9 cellular contexts compared by ENCODE assay signal in genomic region chr16:11978080-11978479, GRCh38. TPM values are rescaled to one million over a fixed set of nuclear protein-coding genes. Genes with fewer than 3 reads are reported as not detected.
DNase-seq lines count a peak whose midpoint lies in the region; ATAC-seq and TF ChIP-seq lines count a peak whose summit lies in the region.
"Had no signal": no experiment of that assay in that cellular context is flagged by ENCODE, and none has a peak within 500 bp of the region (broad histone marks: within the 10 kb centered on the region; RNA-seq: fewer than 3 reads in every experiment).

No MANE protein-coding gene starts in this region.

- H3K4me1 ChIP-seq in DND-41 (ENCODE audit: insufficient read depth, low read length) (peaks cover 27% of the 10 kb centered on the region), OCI-LY3 (ENCODE audit: low read length) (peaks cover 43% of the 10 kb centered on the region), endodermal cell (ENCODE audit: control insufficient read depth, insufficient read depth, low read length) (no peaks in the 10 kb centered on the region)

- no peaks in the 10 kb centered on the region for H3K9me3 Mint-ChIP-seq in endodermal cell

- no peak overlapping the region for H3K27ac Mint-ChIP-seq in endodermal cell

- H3K36me3 ChIP-seq in DND-41 (ENCODE audit: insufficient read depth, low read length) (no peaks in the 10 kb centered on the region; the same call in 1 of the 2 replicates), OCI-LY3 (replicated peaks; ENCODE audit: low read depth, low read length) (no peaks in the 10 kb centered on the region), endodermal cell (ENCODE audit: control insufficient read depth, insufficient read depth, low read length) (no peaks in the 10 kb centered on the region)

- H3K27ac ChIP-seq in DND-41 (ENCODE audit: low read length) (no peak overlapping the region), OCI-LY3 (ENCODE audit: low read length) (no peak overlapping the region), endodermal cell (ENCODE audit: low read depth, low read length) (no peak overlapping the region)

- H3K27me3 Mint-ChIP-seq in endodermal cell (ENCODE audit: insufficient read depth): no peaks in the 10 kb centered on the region

- H4K20me1 ChIP-seq in DND-41 (ENCODE audit: insufficient read depth, low read length) (no peaks in the 10 kb centered on the region), OCI-LY3 (ENCODE audit: insufficient read depth, low read length) (no peaks in the 10 kb centered on the region)

- H2AFZ ChIP-seq in DND-41 (ENCODE audit: low read depth, low read length) (no peak overlapping the region), OCI-LY3 (ENCODE audit: low read depth, low read length) (no peak overlapping the region)

- intact Hi-C loops in Right ventricle myocardium inferior (cut with DNase I): no loop called here

- no peaks in the 10 kb centered on the region for H3K27me3 ChIP-seq in DND-41 (ENCODE audit: insufficient read depth, low read length, poor library complexity)
- H3K27me3 ChIP-seq in OCI-LY3 (ENCODE audit: low read depth, low read length): no peaks in the 10 kb centered on the region
- H3K27me3 ChIP-seq in endodermal cell (ENCODE audit: control insufficient read depth, insufficient read depth, low read length, poor library complexity, severe bottlenecking): no peaks in the 10 kb centered on the region

- ATAC-seq in DND-41 (ENCODE audit: insufficient read depth, low read depth): no peak
- no peak for ATAC-seq in GM18505 (IDR thresholded peaks at IDR 0.05; ENCODE audit: unreplicated experiment)
- ATAC-seq in Right ventricle myocardium inferior: no peak

- H3K9me3 ChIP-seq in DND-41 (ENCODE audit: insufficient read depth, low read length, severe bottlenecking) (no peaks in the 10 kb centered on the region), OCI-LY3 (ENCODE audit: insufficient read depth, low read length) (no peaks in the 10 kb centered on the region), endodermal cell (ENCODE audit: control insufficient read depth, low read length) (no peaks in the 10 kb centered on the region)

- H3K4me3 ChIP-seq in DND-41 (ENCODE audit: low read depth in 1 of 2, low read length in 2 of 2): peak overlapping the region in 1 of 2 experiments; percentile 100; a peak in 2 of 4 replicates
- H3K4me3 ChIP-seq in OCI-LY3 (ENCODE audit: low read length): peak overlapping the region; percentile 98
- no peak overlapping the region for H3K4me3 ChIP-seq in endodermal cell (ENCODE audit: low read length)
- H3K4me3 ChIP-seq in skeletal muscle cell (ENCODE audit: low read depth, low read length): peak overlapping the region; percentile 94

- WGBS in endodermal cell (ENCODE audit: insufficient coverage in 1 of 2, insufficient read length in 1 of 2), 2 experiments: 60 to 94% methylated on average over 1 to 2 of the region's 2 CpGs

- H3K4me1 Mint-ChIP-seq in endodermal cell: peaks cover 8% of the 10 kb centered on the region

- peaks cover 32% of the 10 kb centered on the region for H3K79me2 ChIP-seq in DND-41 (ENCODE audit: insufficient read depth, low read length)
- peaks cover 49% of the 10 kb centered on the region for H3K79me2 ChIP-seq in OCI-LY3 (ENCODE audit: low read length)

- peak overlapping the region; percentile 91 for H3K4me3 Mint-ChIP-seq in endodermal cell

- peaks cover 6% of the 10 kb centered on the region for H3K36me3 Mint-ChIP-seq in endodermal cell (ENCODE audit: low read depth)

- no peak for DNase-seq in DND-41
- DNase-seq in endodermal cell: no peak
- DNase-seq in skeletal muscle cell (ENCODE audit: low read depth): no peak
- DNase-seq in DMS 273 treated with DMSO at 0.1 percent for 48 hours (lab: John Stamatoyannopoulos, UW): no peak
- no peak for DNase-seq in Right ventricle myocardium inferior (ENCODE audit: missing footprints)
- no peak for DNase-seq in NCI-H128 (lab: John Stamatoyannopoulos, UW; ENCODE audit: unreplicated experiment)
- DNase-seq: NCI-H69 had no signal

- TF ChIP-seq POLR2A in GM18505 (IDR thresholded peaks at IDR 0.05; ENCODE audit: borderline replicate concordance, extremely low read depth, insufficient read depth, insufficient read length): no peak

- H3K4me2 ChIP-seq in DND-41 (ENCODE audit: insufficient read depth, low read length) (peak overlapping the region; percentile 86), OCI-LY3 (ENCODE audit: low read length) (peak overlapping the region; percentile 99)

- TF ChIP-seq CTCF in DND-41 (IDR thresholded peaks at IDR 0.05; ENCODE audit: borderline replicate concordance, extremely low read depth, low read length, poor library complexity, severe bottlenecking) (no peak), OCI-LY3 (IDR thresholded peaks at IDR 0.05; ENCODE audit: low read depth, low read length) (no peak), endodermal cell (conservative IDR thresholded peaks at IDR 0.05) (no peak)

- H3K9ac ChIP-seq in DND-41 (ENCODE audit: low read depth, low read length) (peak overlapping the region; percentile 92; the same call in 1 of the 2 replicates), OCI-LY3 (ENCODE audit: low read length) (no peak overlapping the region; the same call in 1 of the 2 replicates), endodermal cell (ENCODE audit: extremely low read depth, low read length, poor library complexity, severe bottlenecking) (no peak overlapping the region)

RNA-seq across cellular contexts. Expression of gene SNX29, which starts 1.5 kb away (rescaled TPM):
- total RNA-seq in endodermal cell (10 to 100 TPM; 11.0 to 18.3 TPM), Right ventricle myocardium inferior (11.4 TPM)
- polyA plus RNA-seq in endodermal cell (2013, experiment 1 of 2): 7.4 TPM
- polyA plus RNA-seq in endodermal cell (2013, experiment 2 of 2): 6.9 TPM

RNA-seq across cellular contexts. Expression of gene TNFRSF17, which starts 13.1 kb away (rescaled TPM):
- total RNA-seq in endodermal cell (not detected), Right ventricle myocardium inferior (not detected)
- not detected for polyA plus RNA-seq in endodermal cell (2013, experiment 1 of 2)
- not detected for polyA plus RNA-seq in endodermal cell (2013, experiment 2 of 2)

RNA-seq across cellular contexts. Expression of gene NPIPB2, which starts 36.2 kb away (rescaled TPM):
- total RNA-seq in endodermal cell (10 to 100 TPM; 10.2 to 15.0 TPM), Right ventricle myocardium inferior (0.73 TPM)
- 3.9 TPM for polyA plus RNA-seq in endodermal cell (2013, experiment 1 of 2)
- polyA plus RNA-seq in endodermal cell (2013, experiment 2 of 2): 4.0 TPM
